ENCODE assay signal across 8 cellular contexts in genomic region chr7:120805636-120806388, GRCh38. TPM values are rescaled to one million over a fixed set of nuclear protein-coding genes. Genes with fewer than 3 reads are reported as not detected.
DNase-seq lines count a peak whose midpoint lies in the region; ATAC-seq and TF ChIP-seq lines count a peak whose summit lies in the region.

No MANE protein-coding gene starts in this region.

- H3K27ac ChIP-seq in SU-DHL-6 (ENCODE audit: low read depth, low read length) (no peak overlapping the region), breast epithelium (no peak overlapping the region)

- DNase-seq in activated CD4-positive, alpha-beta T cell treated with anti-CD3 and anti-CD28 coated beads for 24 hours (ENCODE audit: low read depth in 2 of 2) = peak; percentile 3 to 23
- DNase-seq in activated CD4-positive, alpha-beta T cell treated with anti-CD3 and anti-CD28 coated beads for 1 hour = no peak
- DNase-seq in NCI-H1092 (lab: John Stamatoyannopoulos, UW) (peak; percentile 73), breast epithelium (ENCODE audit: low spot score in 2 of 2) (no peak), kidney glomerular epithelial cell (lab: John Stamatoyannopoulos, UW) (peak; percentile 78)
- peak in 2 of 3 experiments; percentile 4 to 23 for DNase-seq in stimulated activated CD4-positive, alpha-beta T cell treated with anti-CD3 and anti-CD28 coated beads, TNF-alpha, amount 100 ng/mL, for 4 hours (ENCODE audit: low read depth in 3 of 3)

- H3K4me1 ChIP-seq in breast epithelium = no peaks in the 10 kb centered on the region

- no peaks in the 10 kb centered on the region for H3K9me2 ChIP-seq in SU-DHL-6 (replicated peaks; ENCODE audit: insufficient read depth, low read length)

- H3K27me3 ChIP-seq in SU-DHL-6 (ENCODE audit: low read length) = no peaks in the 10 kb centered on the region
- H3K27me3 ChIP-seq in breast epithelium = no peaks in the 10 kb centered on the region

- no peaks in the 10 kb centered on the region for H4K20me1 ChIP-seq in SU-DHL-6 (ENCODE audit: low read depth, low read length)

- no peak overlapping the region for H2AFZ ChIP-seq in SU-DHL-6 (ENCODE audit: low read depth, low read length, severe bottlenecking)

- TF ChIP-seq CTCF in SU-DHL-6 (IDR thresholded peaks at IDR 0.05; ENCODE audit: insufficient read depth, low read length, poor library complexity, severe bottlenecking) = peak; percentile 57
- peak; percentile 65 to 72 (median 68) for TF ChIP-seq CTCF in breast epithelium (IDR thresholded peaks at IDR 0.05)

- no peak overlapping the region for H3K9ac ChIP-seq in SU-DHL-6 (ENCODE audit: low read length)

- H3K4me3 ChIP-seq in SU-DHL-6 (ENCODE audit: insufficient read depth, low read length, poor library complexity, severe bottlenecking) (no peak overlapping the region), breast epithelium (no peak overlapping the region)

- H3K9me3 ChIP-seq in SU-DHL-6 (ENCODE audit: insufficient read depth, low read length) (no peaks in the 10 kb centered on the region), breast epithelium (no peaks in the 10 kb centered on the region)

- H3K36me3 ChIP-seq in SU-DHL-6 (ENCODE audit: low read length) = no peaks in the 10 kb centered on the region
- H3K36me3 ChIP-seq in breast epithelium = no peaks in the 10 kb centered on the region

- ATAC-seq in HG02571 (IDR thresholded peaks at IDR 0.05; ENCODE audit: unreplicated experiment) = peak; percentile 65

- intact Hi-C loops in breast epithelium (cut with DNase I; ENCODE audit: low total_unique reads) = no loop called here

- no peak for TF ChIP-seq POLR2A in breast epithelium (IDR thresholded peaks at IDR 0.05)

- H3F3A ChIP-seq in SU-DHL-6 (ENCODE audit: insufficient read depth) = no peaks in the 10 kb centered on the region

- H3K79me2 ChIP-seq in SU-DHL-6 (ENCODE audit: insufficient read depth, low read length) = no peaks in the 10 kb centered on the region

- no peak overlapping the region for H3K4me2 ChIP-seq in SU-DHL-6 (ENCODE audit: low read depth, low read length, poor library complexity, severe bottlenecking)

RNA-seq across cellular contexts. Expression of gene TSPAN12, which starts 52.1 kb away (rescaled TPM):
- total RNA-seq in breast epithelium = 10 to 100 TPM in 1 of 3 donors, 1 to 10 TPM in 2; 6.6 to 11.3 (median 9.2) TPM

Comparison
In these comparisons a context has a peak if more than half of its experiments do, and no peak if none do; other contexts are left out.
1. DNase-seq: peak in activated CD4-positive, alpha-beta T cell treated with anti-CD3 and anti-CD28 coated beads for 24 hours (2 of 2), NCI-H1092 (single experiment), kidney glomerular epithelial cell (single experiment) and stimulated activated CD4-positive, alpha-beta T cell treated with anti-CD3 and anti-CD28 coated beads, TNF-alpha, amount 100 ng/mL, for 4 hours (2 of 3); none in activated CD4-positive, alpha-beta T cell treated with anti-CD3 and anti-CD28 coated beads for 1 hour (single experiment) and breast epithelium (0 of 2).